ENCODE assay signal across 8 cellular contexts in genomic region chr3:67200618-67201017, GRCh38.
"Had no signal": no experiment of that assay in that cellular context is flagged by ENCODE, and none has a peak within 500 bp of the region (broad histone marks: within the 10 kb centered on the region; RNA-seq: fewer than 3 reads in every experiment).

No MANE protein-coding gene starts in this region.

- H3K4me2 ChIP-seq: GM23338, KMS-11 had no signal

- H3K9ac ChIP-seq: KMS-11 had no signal

- DNase-seq: H9, HCEC 1CT, KBM-7 had no signal

- H3K27ac ChIP-seq: KMS-11 had no signal

- H3K9me3 Mint-ChIP-seq: GM23338, H9 had no signal

- FAIRE-seq: H1, H54, HTR-8/SVneo had no signal

- H3K4me3 Mint-ChIP-seq: GM23338, H9 had no signal

- H3K4me3 ChIP-seq: GM23338 had no signal

- H3K27ac Mint-ChIP-seq: GM23338, H9 had no signal

- H2AFZ ChIP-seq: GM23338 had no signal

- H3K4me1 Mint-ChIP-seq: GM23338 had no signal

- ATAC-seq: GM23338 had no signal
